8 cellular contexts compared by ENCODE assay signal in genomic region chr1:66752000-66752592, GRCh38. TPM values are rescaled to one million over a fixed set of nuclear protein-coding genes. Genes with fewer than 3 reads are reported as not detected.
DNase-seq lines count a peak whose midpoint lies in the region; ATAC-seq, FAIRE-seq and TF ChIP-seq lines count a peak whose summit lies in the region.

DYNLT5 (plus strand) TSS chr1:66752459; CDS start chr1:66754659, 2,200 bp downstream.

- peaks cover 28% of the 10 kb centered on the region for H3K4me1 Mint-ChIP-seq in CD14-positive monocyte
- H3K4me1 Mint-ChIP-seq in astrocyte (ENCODE audit: low read depth, unreplicated experiment): peaks cover 4% of the 10 kb centered on the region

- H3K27me3 Mint-ChIP-seq in CD14-positive monocyte (ENCODE audit: low read depth in 3 of 3) (no peaks in the 10 kb centered on the region), astrocyte (ENCODE audit: low read depth, unreplicated experiment) (peaks cover 9% of the 10 kb centered on the region)

- H3K9me2 ChIP-seq in hepatocyte (replicated peaks; ENCODE audit: insufficient read depth): no peaks in the 10 kb centered on the region

- H3K9ac ChIP-seq in astrocyte (ENCODE audit: low read length): peak within 1 kb of the TSS; percentile 60

- H3K27ac ChIP-seq in astrocyte (ENCODE audit: low read depth, low read length) (no peak within 1 kb of the TSS), hepatocyte (no peak within 1 kb of the TSS), prostate gland (no peak within 1 kb of the TSS)

- no peak for TF ChIP-seq POLR2A in prostate gland (IDR thresholded peaks at IDR 0.05)

- DNase-seq in CD14-positive monocyte (ENCODE audit: low spot score) (peak; percentile 64), astrocyte (ENCODE audit: low read depth) (peak; percentile 35), hepatocyte (ENCODE audit: low spot score) (peak; percentile 46), prostate gland (ENCODE audit: low spot score) (no peak), NCI-H1417 (lab: John Stamatoyannopoulos, UW) (no peak), OCI-M2 (lab: John Stamatoyannopoulos, UW; ENCODE audit: unreplicated experiment) (no peak)

- H3K4me3 Mint-ChIP-seq in CD14-positive monocyte (peak within 1 kb of the TSS; percentile 85 to 95), astrocyte (ENCODE audit: unreplicated experiment) (peak within 1 kb of the TSS; percentile 76)

- H4K20me1 ChIP-seq in astrocyte (ENCODE audit: insufficient read depth, low read length) (no peaks in the 10 kb centered on the region), hepatocyte (ENCODE audit: insufficient read depth, poor library complexity, severe bottlenecking) (no peaks in the 10 kb centered on the region)

- H3K27me3 ChIP-seq in astrocyte (ENCODE audit: insufficient read depth, low read length) (no peaks in the 10 kb centered on the region), hepatocyte (peaks cover 24% of the 10 kb centered on the region), prostate gland (replicated peaks; ENCODE audit: insufficient read depth) (no peaks in the 10 kb centered on the region)

- FAIRE-seq in astrocyte (lab: Jason Lieb, UNC): no peak

- H3K4me1 ChIP-seq in astrocyte (ENCODE audit: insufficient read depth, low read length): peaks cover 8% of the 10 kb centered on the region
- peaks cover 6% of the 10 kb centered on the region for H3K4me1 ChIP-seq in hepatocyte (ENCODE audit: insufficient read depth)
- H3K4me1 ChIP-seq in prostate gland (replicated peaks): no peaks in the 10 kb centered on the region

- peak within 1 kb of the TSS; percentile 82 for H2AFZ ChIP-seq in astrocyte (ENCODE audit: low read depth, low read length)
- peak within 1 kb of the TSS; percentile 73 for H2AFZ ChIP-seq in hepatocyte

- H3K4me3 ChIP-seq in astrocyte (ENCODE audit: insufficient read depth, low read depth, low read length) (peak within 1 kb of the TSS; percentile 58), hepatocyte (peak within 1 kb of the TSS; percentile 14), prostate gland (peak within 1 kb of the TSS; percentile 11 to 16)

- H3K9me3 ChIP-seq in astrocyte (ENCODE audit: insufficient read depth, low read depth, low read length) (no peaks in the 10 kb centered on the region), hepatocyte (ENCODE audit: low read depth) (no peaks in the 10 kb centered on the region), prostate gland (no peaks in the 10 kb centered on the region)

- H3K9me3 Mint-ChIP-seq in CD14-positive monocyte: no peaks in the 10 kb centered on the region
- H3K9me3 Mint-ChIP-seq in astrocyte (ENCODE audit: unreplicated experiment): no peaks in the 10 kb centered on the region

- 3% methylated on average over 27 of the region's 35 CpGs for WGBS in hepatocyte (ENCODE audit: low lambda C conversion rate, missing lambda C conversion rate)
- 11% methylated on average over 32 of the region's 35 CpGs for WGBS in prostate gland

- ATAC-seq in HG03159 (IDR thresholded peaks at IDR 0.05; ENCODE audit: unreplicated experiment): peak; percentile 45
- no peak for ATAC-seq in HG03521 (IDR thresholded peaks at IDR 0.05; ENCODE audit: unreplicated experiment)

- no peaks in the 10 kb centered on the region for H3K36me3 Mint-ChIP-seq in CD14-positive monocyte
- no peaks in the 10 kb centered on the region for H3K36me3 Mint-ChIP-seq in astrocyte (ENCODE audit: low read depth, unreplicated experiment)

- H3K36me3 ChIP-seq in astrocyte (ENCODE audit: insufficient read depth, low read length): no peaks in the 10 kb centered on the region
- H3K36me3 ChIP-seq in hepatocyte (replicated peaks; ENCODE audit: insufficient read depth, low read depth): no peaks in the 10 kb centered on the region
- H3K36me3 ChIP-seq in prostate gland: no peaks in the 10 kb centered on the region

- TF ChIP-seq CTCF in CD14-positive monocyte (IDR thresholded peaks at IDR 0.05) (peak; percentile 25), astrocyte (IDR thresholded peaks at IDR 0.05; ENCODE audit: insufficient read depth, low read depth, low read length) (no peak), hepatocyte (IDR thresholded peaks at IDR 0.05; ENCODE audit: poor library complexity) (peak; percentile 34), prostate gland (IDR thresholded peaks at IDR 0.05) (no peak)

- H3K79me2 ChIP-seq in astrocyte (ENCODE audit: insufficient read depth, low read length) (no peaks in the 10 kb centered on the region), hepatocyte (no peaks in the 10 kb centered on the region)

- peak within 1 kb of the TSS; percentile 30 to 81 (median 62) for H3K27ac Mint-ChIP-seq in CD14-positive monocyte
- peak within 1 kb of the TSS; percentile 69 for H3K27ac Mint-ChIP-seq in astrocyte (ENCODE audit: unreplicated experiment)

- H3K4me2 ChIP-seq in astrocyte (ENCODE audit: low read length) (peak within 1 kb of the TSS; percentile 91), hepatocyte (peak within 1 kb of the TSS; percentile 86)

- intact Hi-C loops in CD14-positive monocyte (cut with micrococcal nuclease) (no loop called here), prostate gland (cut with DNase I) (no loop called here)

RNA-seq across cellular contexts. Expression of gene DYNLT5, which starts in this region (rescaled TPM):
- under 1 TPM; 0.28 to 0.54 TPM for polyA plus RNA-seq in CD14-positive monocyte
- total RNA-seq in astrocyte: 0.20 TPM in 1 of 2 replicates, not detected in the other
- 0.10 TPM in 1 of 2 replicates, not detected in the other for total RNA-seq in hepatocyte
- 0.13 TPM in 1 of 2 replicates, not detected in the other for polyA plus RNA-seq in hepatocyte
- total RNA-seq in prostate gland: 1 to 10 TPM in 1 of 2 donors, not detected in 1; 1.2 TPM

Comparison
In these comparisons a context has a peak if more than half of its experiments do, and no peak if none do; other contexts are left out.
1. Peak in DNase-seq in CD14-positive monocyte; RNA of the gene not detected or under 1 TPM.
2. Peak in DNase-seq, H3K4me3 ChIP-seq, H3K9ac ChIP-seq and H3K4me2 ChIP-seq in astrocyte; RNA of the gene not detected or under 1 TPM.
3. Peak in DNase-seq, H3K4me3 ChIP-seq and H3K4me2 ChIP-seq in hepatocyte; RNA of the gene not detected or under 1 TPM.
4. CTCF ChIP-seq: peak in CD14-positive monocyte (single experiment) and hepatocyte (single experiment); none in astrocyte (single experiment) and prostate gland (0 of 4).
5. Peak in every context shown above with its lines, with median percentiles within 50 percentile points of each other: H3K4me3 ChIP-seq.